Comparison of ENCODE assay signal across 22 cellular contexts in genomic region chr1:30313584-30313983, GRCh38.
"Had no signal": no experiment of that assay in that cellular context is flagged by ENCODE, and none has a peak within 500 bp of the region (broad histone marks: within the 10 kb centered on the region; RNA-seq: fewer than 3 reads in every experiment).

No MANE protein-coding gene starts in this region.

- ATAC-seq: body of pancreas; esophagus mucosa; right lobe of liver; stimulated activated naive B cell treated with anti-CD40 and anti-IgM and Interleukin-4, amounts not matched to agents 10 μg/mL and 1 μg/mL and 100 μg/mL, for 72 hours had no signal

- H3K4me1 ChIP-seq: body of pancreas, parathyroid adenoma, right lobe of liver, upper lobe of left lung had no signal

- H3K9me3 ChIP-seq: body of pancreas, right lobe of liver, thoracic aorta, upper lobe of left lung had no signal

- DNase-seq: activated CD4-positive, alpha-beta T cell treated with anti-CD3 and anti-CD28 coated beads for 1 hour; activated CD4-positive, alpha-beta T cell treated with anti-CD3 and anti-CD28 coated beads, Interleukin-2, amount 50 U/mL, for 1 hour; activated effector memory CD4-positive, alpha-beta T cell treated with anti-CD3 and anti-CD28 coated beads, Interleukin-2, amount 50 U/mL, for 16 hours; activated T-cell treated with anti-CD3 and anti-CD28 coated beads for 4 hours; anterior cingulate cortex; body of pancreas; effector memory CD4-positive, alpha-beta T cell; foreskin melanocyte; immature natural killer cell; kidney glomerular epithelial cell; nephron progenitor cell; small intestine; stimulated activated CD4-positive, alpha-beta T cell treated with anti-CD3 and anti-CD28 coated beads, Interleukin-15, amount 100 ng/mL, for 24 hours; stimulated activated naive B cell treated with anti-CD40 and anti-IgM and Interleukin-4, amounts not matched to agents 10 μg/mL and 1 μg/mL and 100 μg/mL, for 72 hours; upper lobe of left lung; WERI-Rb-1 had no signal

- H3K27ac ChIP-seq: body of pancreas, cardiac muscle cell, parathyroid adenoma, right lobe of liver, SK-N-MC, thoracic aorta, upper lobe of left lung, WERI-Rb-1 had no signal

- H3K4me3 ChIP-seq: body of pancreas, cardiac muscle cell, right lobe of liver, SK-N-MC, thoracic aorta, upper lobe of left lung had no signal

- H3K36me3 ChIP-seq: cardiac muscle cell, right lobe of liver, thoracic aorta, upper lobe of left lung, WERI-Rb-1 had no signal

- H3K27me3 ChIP-seq: body of pancreas, cardiac muscle cell, right lobe of liver, upper lobe of left lung had no signal
